In genomic region chr11:8018742-8019631, GRCh38 we compare ENCODE assay signal across 8 cellular contexts. TPM values are rescaled to one million over a fixed set of nuclear protein-coding genes. Genes with fewer than 3 reads are reported as not detected.
A peak's percentile ranks its signal among the peaks of the same experiment; 100 is the strongest.
DNase-seq lines count a peak whose midpoint lies in the region; ATAC-seq and TF ChIP-seq lines count a peak whose summit lies in the region.

No MANE protein-coding gene starts in this region.

- TF ChIP-seq CTCF in esophagus muscularis mucosa (IDR thresholded peaks at IDR 0.05), result no peak
- TF ChIP-seq CTCF in mucosa of descending colon (IDR thresholded peaks at IDR 0.05), result no peak

- intact Hi-C loops in esophagus muscularis mucosa (cut with DNase I), result no loop called here
- intact Hi-C loops in mucosa of descending colon (cut with DNase I, micrococcal nuclease), result loop anchor here in 1 of 2 donors (5.0 kb wide), 1 partner anchor 73 kb away; no protein-coding TSS in a partner anchor

- peaks cover 0 to 15% (median 0%) of the 10 kb centered on the region in 4 donors for H3K27me3 ChIP-seq in esophagus muscularis mucosa

- WGBS in esophagus muscularis mucosa, result 0% methylated on average over 21 of the region's 84 CpGs

- no peak for TF ChIP-seq EP300 in esophagus muscularis mucosa (IDR thresholded peaks at IDR 0.05)

- no peaks in the 10 kb centered on the region for H3K36me3 ChIP-seq in esophagus muscularis mucosa
- H3K36me3 ChIP-seq in mucosa of descending colon (ENCODE audit: low read depth), result no peaks in the 10 kb centered on the region

- H3K4me1 ChIP-seq in esophagus muscularis mucosa (peaks cover 14 to 41% (median 30%) of the 10 kb centered on the region in 4 donors), mucosa of descending colon (ENCODE audit: low read depth) (no peaks in the 10 kb centered on the region)

- H3K27ac ChIP-seq in esophagus muscularis mucosa (replicated peaks in 1 of 4), result peak overlapping the region; percentile 86 to 95 (median 91)

- ATAC-seq in GM18909 (IDR thresholded peaks at IDR 0.05; ENCODE audit: poor library complexity, unreplicated experiment) (peak; percentile 50), mucosa of descending colon (peak; percentile 65), HG02884 (IDR thresholded peaks at IDR 0.05; ENCODE audit: unreplicated experiment) (no peak), GM21360 (IDR thresholded peaks at IDR 0.05; ENCODE audit: unreplicated experiment) (no peak)

- DNase-seq in NCI-H2227 treated with DMSO at 0.1 percent for 48 hours (lab: John Stamatoyannopoulos, UW) (peak; percentile 59), esophagus muscularis mucosa (ENCODE audit: extremely low spot score) (peak; percentile 93), mucosa of descending colon (peak; percentile 59 to 71 (median 66))
- peak; percentile 65 for DNase-seq in activated T-cell treated with anti-CD3 and anti-CD28 coated beads, Interleukin-2, amount 50 U/mL, for 48 hours
- DNase-seq in stimulated activated CD8-positive, alpha-beta memory T cell treated with anti-CD3 and anti-CD28 coated beads, Interleukin-2, amount 100 ng/mL, for 1 hour (ENCODE audit: low read depth in 2 of 2), result peak; percentile 31 to 63

- H3K4me3 ChIP-seq in esophagus muscularis mucosa (peak overlapping the region; percentile 70 to 92 (median 86)), mucosa of descending colon (peak overlapping the region; percentile 14)

- H3K9me3 ChIP-seq in esophagus muscularis mucosa, result no peaks in the 10 kb centered on the region
- no peaks in the 10 kb centered on the region for H3K9me3 ChIP-seq in mucosa of descending colon

- TF ChIP-seq POLR2A in esophagus muscularis mucosa (IDR thresholded peaks at IDR 0.05; ENCODE audit: low read depth), result no peak

RNA-seq across cellular contexts. Expression of gene EIF3F, which starts 31.9 kb away (rescaled TPM):
- 100 to 1,000 TPM; 181 to 447 (median 313) TPM for total RNA-seq in esophagus muscularis mucosa
- 100 to 1,000 TPM; 207 to 228 (median 218) TPM for total RNA-seq in mucosa of descending colon

RNA-seq across cellular contexts. Expression of gene NLRP10, which starts 53.7 kb away (rescaled TPM):
- total RNA-seq in esophagus muscularis mucosa (not detected), mucosa of descending colon (not detected)

Comparison
In these comparisons a context has a peak if more than half of its experiments do, and no peak if none do; other contexts are left out.
1. ATAC-seq: peak in GM18909 (single experiment) and mucosa of descending colon (single experiment); none in HG02884 (single experiment) and GM21360 (single experiment).
2. Peak in every context shown above with its lines, with median percentiles within 50 percentile points of each other: DNase-seq.